In genomic region chr10:21993360-21994001, GRCh38 we compare ENCODE assay signal across 1 cellular context.
TF ChIP-seq lines count a peak whose summit lies in the region.

No MANE protein-coding gene starts in this region.

TF ChIP-seq in K562, 482 proteins besides CTCF, POLR2A, EP300 and RAD21 (continued from another document and continues in another):
- TF ChIP-seq NKRF (IDR thresholded peaks at IDR 0.05; ENCODE audit: borderline replicate concordance) (no peak), BACH1 (tag; IDR thresholded peaks at IDR 0.05) (no peak), TSHZ1 (CRISPR knock-in tag; IDR thresholded peaks at IDR 0.05) (no peak), ZNF518B (CRISPR knock-in tag; IDR thresholded peaks at IDR 0.05) (no peak), ATF4 (CRISPR knock-in tag; IDR thresholded peaks at IDR 0.05) (no peak), ZBTB40 (IDR thresholded peaks at IDR 0.05) (0 out of 2 replicates have a peak, but pooled peaks have one; percentile 15), ZBTB40 (CRISPR knock-in tag; IDR thresholded peaks at IDR 0.05) (no peak), POU5F1 (IDR thresholded peaks at IDR 0.05; ENCODE audit: borderline replicate concordance, low read depth, low read length, partially characterized antibody) (no peak), DPF2 (IDR thresholded peaks at IDR 0.05) (no peak), MXI1 (IDR thresholded peaks at IDR 0.05; ENCODE audit: low read depth, low read length) (no peak), ZNF57 (CRISPR knock-in tag; IDR thresholded peaks at IDR 0.05) (no peak), KLF1 (tag; IDR thresholded peaks at IDR 0.05) (no peak), E2F6 (IDR thresholded peaks at IDR 0.05; ENCODE audit: borderline replicate concordance in 1 of 2, extremely low read depth in 1 of 2, insufficient read depth in 1 of 2, insufficient read length in 1 of 2, low read depth in 1 of 2, low read length in 1 of 2, poor library complexity in 1 of 2, severe bottlenecking in 1 of 2) (no peak), ZNF280B (CRISPR knock-in tag; IDR thresholded peaks at IDR 0.05) (no peak), CC2D1A (IDR thresholded peaks at IDR 0.05) (0 out of 2 replicates have a peak, but pooled peaks have one; percentile 18), CHAMP1 (IDR thresholded peaks at IDR 0.05) (0 out of 2 replicates have a peak, but pooled peaks have one; percentile 40), PHF8 (IDR thresholded peaks at IDR 0.05; ENCODE audit: borderline replicate concordance, low read length) (no peak), ZKSCAN1 (IDR thresholded peaks at IDR 0.05; ENCODE audit: low read depth, low read length) (no peak), ZNF551 (CRISPR knock-in tag; IDR thresholded peaks at IDR 0.05) (no peak), ZNF232 (CRISPR knock-in tag; IDR thresholded peaks at IDR 0.05) (no peak), FIP1L1 (IDR thresholded peaks at IDR 0.05; ENCODE audit: low read depth, low read length, poor library complexity, severe bottlenecking) (no peak), DEAF1 (CRISPR knock-in tag; IDR thresholded peaks at IDR 0.05) (0 out of 2 replicates have a peak, but pooled peaks have one; percentile 29)
